Comparison of ENCODE assay signal across 8 cellular contexts in the genomic region with DNA sequence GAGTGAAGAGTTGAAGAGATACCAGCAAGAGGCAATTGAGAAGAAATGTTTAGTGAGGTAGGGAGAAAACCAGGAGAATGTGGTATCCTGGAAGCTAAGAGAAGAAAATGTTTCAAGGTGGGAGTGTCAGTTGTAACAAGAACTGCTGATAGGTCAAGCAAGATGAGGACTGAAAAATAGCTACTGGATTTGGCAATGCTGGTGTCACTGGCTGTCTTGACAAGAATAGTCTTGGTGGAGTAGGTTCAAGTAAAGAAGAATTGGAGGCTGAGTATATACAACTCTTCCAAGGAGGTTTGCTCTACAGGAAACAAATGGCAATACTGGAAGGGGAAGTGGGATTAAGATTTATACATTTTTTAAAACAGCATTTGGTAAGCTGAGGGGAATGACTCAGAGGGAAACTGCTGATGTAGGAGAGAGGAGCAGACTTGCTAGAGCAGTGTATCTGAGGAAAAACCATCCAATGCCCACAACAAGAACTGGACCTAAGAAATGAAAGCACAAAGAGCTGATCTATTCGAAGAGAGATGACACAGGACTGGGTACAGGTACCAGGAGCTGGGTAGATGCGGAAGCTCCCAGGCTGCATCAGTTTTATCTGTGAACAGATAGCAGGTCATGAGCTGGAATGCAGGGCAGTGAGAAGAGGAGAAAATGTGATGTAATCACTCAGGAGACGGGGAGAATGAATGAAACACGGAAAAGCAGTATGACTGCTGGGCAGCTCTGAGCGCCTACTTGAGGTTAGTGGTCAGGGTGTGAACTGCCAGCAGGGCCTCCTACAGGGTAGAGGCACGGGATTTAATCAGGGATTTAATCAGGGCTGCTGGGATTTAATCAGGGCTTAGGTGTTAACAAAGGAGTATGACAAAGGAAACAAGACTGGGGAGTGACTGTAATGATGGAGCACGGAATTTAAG. TPM values are rescaled to one million over a fixed set of nuclear protein-coding genes. Genes with fewer than 3 reads are reported as not detected.
A peak's percentile ranks its signal among the peaks of the same experiment; 100 is the strongest.
DNase-seq lines count a peak whose midpoint lies in the region; ATAC-seq and TF ChIP-seq lines count a peak whose summit lies in the region.

No MANE protein-coding gene starts in this region.

- WGBS in mesendoderm (ENCODE audit: extremely low coverage, insufficient coverage, low lambda C conversion rate) = no CpG with 5 or more reads among the region's 7 CpGs
- WGBS in testis, 2 donors = 81 to 84% methylated on average over 7 of the region's 7 CpGs

- H3K18ac ChIP-seq in mesendoderm (ENCODE audit: low read length) = no peak overlapping the region

- H3K56ac ChIP-seq in mesendoderm (ENCODE audit: low read length) = no peak overlapping the region

- no peak overlapping the region for H2BK15ac ChIP-seq in mesendoderm (replicated peaks; ENCODE audit: low read depth)

- H3K36me3 ChIP-seq in mesendoderm (ENCODE audit: control insufficient read depth, insufficient read depth, low read length) (no peaks in the 10 kb centered on the region), testis (ENCODE audit: low read depth, missing control alignments) (no peaks in the 10 kb centered on the region)

- H2AK5ac ChIP-seq in mesendoderm (ENCODE audit: low read length) = no peak overlapping the region

- H3K27me3 ChIP-seq in mesendoderm (ENCODE audit: insufficient read depth, low read length, poor library complexity) = no peaks in the 10 kb centered on the region
- H3K27me3 ChIP-seq in testis = no peaks in the 10 kb centered on the region

- H2BK120ac ChIP-seq in mesendoderm (ENCODE audit: low read depth, low read length) = no peak overlapping the region

- no peak overlapping the region for H4K8ac ChIP-seq in mesendoderm (ENCODE audit: low read depth, low read length)

- H3K4ac ChIP-seq in mesendoderm (ENCODE audit: low read depth, low read length) = no peak overlapping the region

- H3K4me1 ChIP-seq in mesendoderm (ENCODE audit: control insufficient read depth, low read depth, low read length) (peaks cover 7% of the 10 kb centered on the region), testis (peaks cover 3% of the 10 kb centered on the region)

- no peaks in the 10 kb centered on the region for H3K9me3 ChIP-seq in testis

- ATAC-seq in GM18873 (IDR thresholded peaks at IDR 0.05; ENCODE audit: low FRiP score, unreplicated experiment) (no peak), GM21825 (IDR thresholded peaks at IDR 0.05; ENCODE audit: unreplicated experiment) (no peak)

- intact Hi-C loops in testis (cut with DNase I; ENCODE audit: low total_unique reads) = no loop called here

- H3K79me1 ChIP-seq in mesendoderm (ENCODE audit: low read length) = no peaks in the 10 kb centered on the region

- H2BK5ac ChIP-seq in mesendoderm (ENCODE audit: low read length) = no peak overlapping the region

- no peak overlapping the region for H3K4me2 ChIP-seq in mesendoderm (ENCODE audit: low read length)

- no peak for TF ChIP-seq POLR2A in testis (IDR thresholded peaks at IDR 0.05)

- no peak overlapping the region for H3K23ac ChIP-seq in mesendoderm (ENCODE audit: low read length)

- no peak overlapping the region for H4K5ac ChIP-seq in mesendoderm (ENCODE audit: low read length)

- no peak for TF ChIP-seq CTCF in testis (IDR thresholded peaks at IDR 0.05)

- no peak overlapping the region for H3K9ac ChIP-seq in mesendoderm (ENCODE audit: low read length)

- peak; percentile 69 for DNase-seq in AG20443 (ENCODE audit: low spot score)
- DNase-seq in HS-5 (ENCODE audit: low read depth) = peak; percentile 15
- DNase-seq in caudate nucleus (lab: John Stamatoyannopoulos, UW) = peak in 2 of 61 donors; percentile 5 to 15
- DNase-seq in mesendoderm = peak; percentile 96
- DNase-seq in NCI-H510A (lab: John Stamatoyannopoulos, UW) = no peak
- no peak for DNase-seq in testis

- H3K4me3 ChIP-seq in mesendoderm (ENCODE audit: low read length) (no peak overlapping the region), testis (no peak overlapping the region)

- no peaks in the 10 kb centered on the region for H3K79me2 ChIP-seq in mesendoderm (ENCODE audit: control insufficient read depth, insufficient read depth, low read length)

- H3K27ac ChIP-seq in caudate nucleus (ENCODE audit: low read depth, low read length) = peak overlapping the region; percentile 93
- no peak overlapping the region for H3K27ac ChIP-seq in mesendoderm (ENCODE audit: low read depth, low read length)
- H3K27ac ChIP-seq in testis = no peak overlapping the region

RNA-seq across cellular contexts. Expression of gene FAM25A, which starts 34.5 kb away (rescaled TPM):
- not detected for polyA plus RNA-seq in mesendoderm (2013, experiment 1 of 2)
- not detected for polyA plus RNA-seq in mesendoderm (2013, experiment 2 of 2)
- not detected for total RNA-seq in testis
- polyA plus RNA-seq in testis (ENCODE audit: insufficient read depth, low read depth, low replicate concordance) = not detected

RNA-seq across cellular contexts. Expression of gene GLUD1, which starts 40.0 kb away (rescaled TPM):
- 61.6 TPM for polyA plus RNA-seq in mesendoderm (2013, experiment 1 of 2)
- polyA plus RNA-seq in mesendoderm (2013, experiment 2 of 2) = 61.5 TPM
- 10 to 100 TPM; 62.5 to 64.4 TPM for total RNA-seq in testis
- polyA plus RNA-seq in testis (ENCODE audit: insufficient read depth, low read depth, low replicate concordance) = 51.9 TPM

RNA-seq across cellular contexts. Expression of gene SHLD2, which starts 40.4 kb away (rescaled TPM):
- 32.1 TPM for polyA plus RNA-seq in mesendoderm (2013, experiment 1 of 2)
- polyA plus RNA-seq in mesendoderm (2013, experiment 2 of 2) = 31.4 TPM
- 10 to 100 TPM; 16.9 to 19.1 TPM for total RNA-seq in testis
- 12.9 TPM for polyA plus RNA-seq in testis (ENCODE audit: insufficient read depth, low read depth, low replicate concordance)

Comparison
In these comparisons a context has a peak if more than half of its experiments do, and no peak if none do; other contexts are left out.
1. DNase-seq: peak in AG20443 (single experiment), HS-5 (single experiment) and mesendoderm (single experiment); none in NCI-H510A (single experiment) and testis (single experiment).